Comparison of ENCODE assay signal across 1 cellular context in genomic region chr3:48564022-48564421, GRCh38.
TF ChIP-seq lines count a peak whose summit lies in the region.

No MANE protein-coding gene starts in this region.

TF ChIP-seq in H1, 55 proteins besides CTCF, POLR2A, EP300 and RAD21:
- TF ChIP-seq SIX5 (IDR thresholded peaks at IDR 0.05; ENCODE audit: low read depth, low read length) (no peak), HDAC2 (IDR thresholded peaks at IDR 0.05; ENCODE audit: borderline replicate concordance in 1 of 2, low read depth in 2 of 2, low read length in 2 of 2) (no peak), RFX5 (IDR thresholded peaks at IDR 0.05; ENCODE audit: borderline replicate concordance, low read depth, low read length) (no peak), GTF2F1 (IDR thresholded peaks at IDR 0.05; ENCODE audit: borderline replicate concordance, low read depth, low read length) (no peak), KDM4A (IDR thresholded peaks at IDR 0.05; ENCODE audit: low read depth, low read length, severe bottlenecking) (no peak), PHF8 (conservative IDR thresholded peaks at IDR 0.05; ENCODE audit: low read depth, low read length) (no peak), GABPA (IDR thresholded peaks at IDR 0.05; ENCODE audit: borderline replicate concordance, insufficient read depth, low read length) (no peak), KDM1A (IDR thresholded peaks at IDR 0.05; ENCODE audit: borderline replicate concordance, low read length) (no peak), CHD7 (IDR thresholded peaks at IDR 0.05; ENCODE audit: insufficient replicate concordance, low read length) (no peak), KDM5A (IDR thresholded peaks at IDR 0.05; ENCODE audit: low read length) (no peak), CHD1 (IDR thresholded peaks at IDR 0.05; ENCODE audit: low read depth, low read length) (no peak), BACH1 (IDR thresholded peaks at IDR 0.05; ENCODE audit: low read length) (no peak), USF2 (IDR thresholded peaks at IDR 0.05; ENCODE audit: low read length) (no peak), CBX8 (IDR thresholded peaks at IDR 0.05; ENCODE audit: borderline replicate concordance, low read depth, low read length) (no peak), MAX (IDR thresholded peaks at IDR 0.05) (no peak), MAFK (IDR thresholded peaks at IDR 0.05; ENCODE audit: low read depth, low read length) (no peak), SAP30 (IDR thresholded peaks at IDR 0.05; ENCODE audit: insufficient read depth, insufficient replicate concordance, low read length) (no peak), TAF7 (optimal IDR thresholded peaks at IDR 0.05; ENCODE audit: borderline replicate concordance, low read depth, low read length) (no peak), ATF3 (IDR thresholded peaks at IDR 0.05; ENCODE audit: insufficient read depth, low read depth, low read length) (no peak), E2F6 (IDR thresholded peaks at IDR 0.05) (no peak)
TF ChIP-seq in H1: peak in this region for 0.
